In genomic region chr20:47521059-47521808, GRCh38 we compare ENCODE assay signal across 14 cellular contexts. TPM values are rescaled to one million over a fixed set of nuclear protein-coding genes. Genes with fewer than 3 reads are reported as not detected.
DNase-seq lines count a peak whose midpoint lies in the region; ATAC-seq and TF ChIP-seq lines count a peak whose summit lies in the region.
"Had no signal": no experiment of that assay in that cellular context is flagged by ENCODE, and none has a peak within 500 bp of the region (broad histone marks: within the 10 kb centered on the region; RNA-seq: fewer than 3 reads in every experiment).

No MANE protein-coding gene starts in this region.

- no peak for DNase-seq in activated naive CD4-positive, alpha-beta T cell treated with anti-CD3 and anti-CD28 coated beads, Interleukin-2, amount 10 ng/mL, durations not matched to agents 7 days and 5 days
- no peak for DNase-seq in activated naive CD4-positive, alpha-beta T cell treated with anti-CD3 and anti-CD28 coated beads, Interleukin-2, amount 50 U/mL, for 16 hours
- no peak for DNase-seq in NB4 (ENCODE audit: low read depth)
- DNase-seq in choroid plexus epithelial cell (ENCODE audit: low read depth): no peak
- no peak for DNase-seq in smooth muscle cell (lab: John Stamatoyannopoulos, UW; ENCODE audit: unreplicated experiment)
- DNase-seq in NCI-H1092 treated with DMSO at 0.1 percent for 48 hours (lab: John Stamatoyannopoulos, UW): no peak
- DNase-seq: NCI-H526 treated with DMSO at 0.1 percent for 48 hours; ovary; stimulated activated CD4-positive, alpha-beta T cell treated with anti-CD3 and anti-CD28 coated beads, Interleukin-2, amount 100 ng/mL, for 24 hours had no signal

- H4K20me1 ChIP-seq in smooth muscle cell (ENCODE audit: low read depth): peaks cover 72% of the 10 kb centered on the region

- no peak overlapping the region for H3K4me3 Mint-ChIP-seq in activated naive CD4-positive, alpha-beta T cell treated with anti-CD3 and anti-CD28 coated beads, Interleukin-2, amount 10 ng/mL, durations not matched to agents 7 days and 5 days
- H3K4me3 Mint-ChIP-seq: T-helper 1 cell treated with Interleukin-12 subunit alpha and Interleukin-12 subunit beta and Interleukin-4 antibody, amounts not matched to agents 30 μg/mL and 1 μg/mL, for 36 hours had no signal

- 72% methylated on average over 19 of the region's 19 CpGs for WGBS in smooth muscle cell (ENCODE audit: low lambda C conversion rate)

- H3K79me2 ChIP-seq in smooth muscle cell (ENCODE audit: low read depth): peaks cover 70% of the 10 kb centered on the region

- no peaks in the 10 kb centered on the region for H3K27me3 Mint-ChIP-seq in activated naive CD4-positive, alpha-beta T cell treated with anti-CD3 and anti-CD28 coated beads, Interleukin-2, amount 10 ng/mL, durations not matched to agents 7 days and 5 days

- no peaks in the 10 kb centered on the region for H3K4me1 ChIP-seq in smooth muscle cell (ENCODE audit: low read depth)
- H3K4me1 ChIP-seq: BLaER1 had no signal

- H3K27ac Mint-ChIP-seq in activated naive CD4-positive, alpha-beta T cell treated with anti-CD3 and anti-CD28 coated beads, Interleukin-2, amount 10 ng/mL, durations not matched to agents 7 days and 5 days: peak overlapping the region; percentile 3
- H3K27ac Mint-ChIP-seq: T-helper 1 cell treated with Interleukin-12 subunit alpha and Interleukin-12 subunit beta and Interleukin-4 antibody, amounts not matched to agents 30 μg/mL and 1 μg/mL, for 36 hours had no signal

- no peaks in the 10 kb centered on the region for H3K27me3 ChIP-seq in smooth muscle cell (ENCODE audit: low read depth)
- H3K27me3 ChIP-seq: BLaER1, gastroesophageal sphincter, ovary had no signal

- ATAC-seq in HG03571 (IDR thresholded peaks at IDR 0.05; ENCODE audit: unreplicated experiment): no peak
- no peak for ATAC-seq in GM21423 (IDR thresholded peaks at IDR 0.05; ENCODE audit: unreplicated experiment)
- ATAC-seq: gastroesophageal sphincter had no signal

- no peak overlapping the region for H2AFZ ChIP-seq in smooth muscle cell (ENCODE audit: low read depth)

- H3K9me3 Mint-ChIP-seq in activated naive CD4-positive, alpha-beta T cell treated with anti-CD3 and anti-CD28 coated beads, Interleukin-2, amount 10 ng/mL, durations not matched to agents 7 days and 5 days: peaks cover 30% of the 10 kb centered on the region

- peaks cover 53% of the 10 kb centered on the region for H3K36me3 Mint-ChIP-seq in activated naive CD4-positive, alpha-beta T cell treated with anti-CD3 and anti-CD28 coated beads, Interleukin-2, amount 10 ng/mL, durations not matched to agents 7 days and 5 days

- H3K27ac ChIP-seq in smooth muscle cell (ENCODE audit: low read depth): no peak overlapping the region
- H3K27ac ChIP-seq: BLaER1, gastroesophageal sphincter, ovary had no signal

- H3K4me2 ChIP-seq in smooth muscle cell: no peak overlapping the region
- H3K4me2 ChIP-seq: BLaER1 had no signal

- TF ChIP-seq CTCF in NB4 (IDR thresholded peaks at IDR 0.05; ENCODE audit: low read depth, low read length): peak; percentile 21
- peak; percentile 32 for TF ChIP-seq CTCF in choroid plexus epithelial cell (conservative IDR thresholded peaks at IDR 0.05; ENCODE audit: low read depth, low read length)
- peak; percentile 58 for TF ChIP-seq CTCF in smooth muscle cell (IDR thresholded peaks at IDR 0.05; ENCODE audit: borderline replicate concordance, insufficient read depth, poor library complexity, severe bottlenecking)

- no peak overlapping the region for H3K4me3 ChIP-seq in NB4 (ENCODE audit: low read depth, low read length)
- H3K4me3 ChIP-seq in choroid plexus epithelial cell (ENCODE audit: low read depth, low read length): no peak overlapping the region
- H3K4me3 ChIP-seq in smooth muscle cell: no peak overlapping the region
- H3K4me3 ChIP-seq: gastroesophageal sphincter, ovary had no signal

- no peaks in the 10 kb centered on the region for H3K36me3 ChIP-seq in smooth muscle cell (ENCODE audit: low read depth)
- H3K36me3 ChIP-seq: ovary had no signal

- no peaks in the 10 kb centered on the region for H3K9me3 ChIP-seq in smooth muscle cell (replicated peaks; ENCODE audit: low read depth)
- H3K9me3 ChIP-seq: ovary had no signal

- H3K4me1 Mint-ChIP-seq in activated naive CD4-positive, alpha-beta T cell treated with anti-CD3 and anti-CD28 coated beads, Interleukin-2, amount 10 ng/mL, durations not matched to agents 7 days and 5 days: peaks cover 15% of the 10 kb centered on the region

- CTCF ChIA-PET in activated naive CD4-positive, alpha-beta T cell treated with anti-CD3 and anti-CD28 coated beads, Interleukin-2, amount 10 ng/mL, durations not matched to agents 7 days and 5 days (lab: Charles Lee): interaction anchor here (0.6 kb wide), 1 partner anchor 906 kb away, joined by 4 read pairs; no protein-coding TSS in a partner anchor

- H3F3A ChIP-seq in smooth muscle cell (ENCODE audit: low read depth): peaks cover 3% of the 10 kb centered on the region

- H3K9ac ChIP-seq in smooth muscle cell (ENCODE audit: low read depth): no peak overlapping the region
- H3K9ac ChIP-seq: BLaER1 had no signal

- no peak for TF ChIP-seq POLR2A in NB4 (IDR thresholded peaks at IDR 0.05; ENCODE audit: extremely low read depth, insufficient read length)

RNA-seq across cellular contexts. Expression of gene NCOA3, which starts 19.5 kb away (rescaled TPM):
- total RNA-seq in smooth muscle cell: 25.9 and 28.4 TPM in 2 replicates
- polyA plus RNA-seq in smooth muscle cell: 6.0 and 12.3 TPM in 2 replicates
